In genomic region chrX:72016881-72017783, GRCh38 we compare ENCODE assay signal across 1 cellular context.
TF ChIP-seq lines count a peak whose summit lies in the region.

No MANE protein-coding gene starts in this region.

TF ChIP-seq in endothelial cell of umbilical vein, 7 proteins besides CTCF, POLR2A, EP300 and RAD21 (continued from another document):
- TF ChIP-seq POLR2AphosphoS5 (IDR thresholded peaks at IDR 0.05; ENCODE audit: insufficient read depth, low read depth, low read length) = no peak
- TF ChIP-seq MYC (IDR thresholded peaks at IDR 0.05; ENCODE audit: low read depth, low read length) = no peak
- TF ChIP-seq JUN (IDR thresholded peaks at IDR 0.05; ENCODE audit: borderline replicate concordance, insufficient read depth, insufficient read length, low read depth) = no peak
